1 cellular context compared by ENCODE assay signal in the genomic region with DNA sequence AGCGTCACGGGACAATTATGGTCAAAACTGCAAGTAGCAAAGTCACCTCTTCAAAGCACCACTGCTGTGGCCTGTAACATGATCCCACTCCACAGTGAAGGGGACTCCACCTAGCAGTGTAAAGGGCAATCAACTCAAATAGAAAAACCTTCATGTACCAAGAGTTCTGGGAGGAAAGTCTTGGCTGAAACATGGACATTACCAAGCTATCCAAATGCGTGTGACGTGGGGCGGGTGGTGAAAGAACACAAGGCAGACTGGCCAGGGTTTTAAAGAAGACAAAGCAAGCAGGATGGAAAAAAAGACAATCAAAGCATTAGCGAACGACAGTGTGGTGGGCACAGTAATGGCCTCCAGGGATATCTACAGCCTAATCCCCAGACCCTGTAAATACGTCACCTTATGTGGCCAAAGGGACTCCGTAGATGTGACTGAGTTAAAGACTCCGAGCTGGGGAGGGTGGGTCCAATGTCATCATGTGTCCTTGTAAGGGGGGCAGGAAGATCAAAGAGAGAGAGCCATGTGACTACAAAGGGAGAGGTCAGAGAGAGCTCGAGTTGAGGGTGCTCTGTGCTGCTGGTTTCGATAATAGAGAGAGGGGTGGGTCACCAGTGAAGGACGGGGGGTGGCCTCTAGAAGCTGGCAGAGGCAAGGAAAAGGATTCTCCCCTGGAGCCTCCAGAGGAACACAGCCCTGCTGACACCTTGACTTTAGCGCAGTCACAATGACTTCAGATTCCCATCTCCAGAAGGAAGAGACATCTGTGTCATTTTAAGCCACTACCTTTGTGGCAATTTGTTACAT.
TF ChIP-seq lines count a peak whose summit lies in the region.

No MANE protein-coding gene starts in this region.

TF ChIP-seq in HepG2, 621 proteins besides CTCF, POLR2A, EP300 and RAD21 (continued from another document and continues in another):
- TF ChIP-seq, protein P1, sequence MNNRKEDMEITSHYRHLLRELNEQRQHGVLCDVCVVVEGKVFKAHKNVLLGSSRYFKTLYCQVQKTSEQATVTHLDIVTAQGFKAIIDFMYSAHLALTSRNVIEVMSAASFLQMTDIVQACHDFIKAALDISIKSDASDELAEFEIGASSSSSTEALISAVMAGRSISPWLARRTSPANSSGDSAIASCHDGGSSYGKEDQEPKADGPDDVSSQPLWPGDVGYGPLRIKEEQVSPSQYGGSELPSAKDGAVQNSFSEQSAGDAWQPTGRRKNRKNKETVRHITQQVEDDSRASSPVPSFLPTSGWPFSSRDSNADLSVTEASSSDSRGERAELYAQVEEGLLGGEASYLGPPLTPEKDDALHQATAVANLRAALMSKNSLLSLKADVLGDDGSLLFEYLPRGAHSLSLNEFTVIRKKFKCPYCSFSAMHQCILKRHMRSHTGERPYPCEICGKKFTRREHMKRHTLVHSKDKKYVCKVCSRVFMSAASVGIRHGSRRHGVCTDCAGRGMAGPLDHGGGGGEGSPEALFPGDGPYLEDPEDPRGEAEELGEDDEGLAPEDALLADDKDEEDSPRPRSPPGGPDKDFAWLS (CRISPR knock-in tag; IDR thresholded peaks at IDR 0.05; ENCODE audit: borderline replicate concordance) = no peak
- no peak for TF ChIP-seq ZNF30 (CRISPR knock-in tag; IDR thresholded peaks at IDR 0.05)
- TF ChIP-seq ZNF550 (CRISPR knock-in tag; IDR thresholded peaks at IDR 0.05; ENCODE audit: borderline replicate concordance) = 0 out of 2 replicates have a peak, but pooled peaks have one; percentile 22
- TF ChIP-seq KLF13 (CRISPR knock-in tag; IDR thresholded peaks at IDR 0.05) = no peak
- TF ChIP-seq TAF1 (CRISPR knock-in tag; IDR thresholded peaks at IDR 0.05) = peak; percentile 32; the same call in 1 of the 2 replicates
- TF ChIP-seq, protein P2, sequence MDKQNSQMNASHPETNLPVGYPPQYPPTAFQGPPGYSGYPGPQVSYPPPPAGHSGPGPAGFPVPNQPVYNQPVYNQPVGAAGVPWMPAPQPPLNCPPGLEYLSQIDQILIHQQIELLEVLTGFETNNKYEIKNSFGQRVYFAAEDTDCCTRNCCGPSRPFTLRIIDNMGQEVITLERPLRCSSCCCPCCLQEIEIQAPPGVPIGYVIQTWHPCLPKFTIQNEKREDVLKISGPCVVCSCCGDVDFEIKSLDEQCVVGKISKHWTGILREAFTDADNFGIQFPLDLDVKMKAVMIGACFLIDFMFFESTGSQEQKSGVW (CRISPR knock-in tag; IDR thresholded peaks at IDR 0.05; ENCODE audit: borderline replicate concordance) = no peak
- no peak for TF ChIP-seq ARHGAP35 (CRISPR knock-in tag; IDR thresholded peaks at IDR 0.05; ENCODE audit: borderline replicate concordance)
- no peak for TF ChIP-seq ZNF484 (CRISPR knock-in tag; IDR thresholded peaks at IDR 0.05; ENCODE audit: borderline replicate concordance, low read depth)
- no peak for TF ChIP-seq CEBPB (IDR thresholded peaks at IDR 0.05; ENCODE audit: borderline replicate concordance, low read depth, low read length)
- TF ChIP-seq, protein P3, sequence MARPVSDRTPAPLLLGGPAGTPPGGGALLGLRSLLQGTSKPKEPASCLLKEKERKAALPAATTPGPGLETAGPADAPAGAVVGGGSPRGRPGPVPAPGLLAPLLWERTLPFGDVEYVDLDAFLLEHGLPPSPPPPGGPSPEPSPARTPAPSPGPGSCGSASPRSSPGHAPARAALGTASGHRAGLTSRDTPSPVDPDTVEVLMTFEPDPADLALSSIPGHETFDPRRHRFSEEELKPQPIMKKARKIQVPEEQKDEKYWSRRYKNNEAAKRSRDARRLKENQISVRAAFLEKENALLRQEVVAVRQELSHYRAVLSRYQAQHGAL (CRISPR knock-in tag; IDR thresholded peaks at IDR 0.05; ENCODE audit: not compliant biosample characterization) = no peak
- TF ChIP-seq ZNF572 (CRISPR knock-in tag; IDR thresholded peaks at IDR 0.05) = 0 out of 2 replicates have a peak, but pooled peaks have one; percentile 55
- TF ChIP-seq, protein P4, sequence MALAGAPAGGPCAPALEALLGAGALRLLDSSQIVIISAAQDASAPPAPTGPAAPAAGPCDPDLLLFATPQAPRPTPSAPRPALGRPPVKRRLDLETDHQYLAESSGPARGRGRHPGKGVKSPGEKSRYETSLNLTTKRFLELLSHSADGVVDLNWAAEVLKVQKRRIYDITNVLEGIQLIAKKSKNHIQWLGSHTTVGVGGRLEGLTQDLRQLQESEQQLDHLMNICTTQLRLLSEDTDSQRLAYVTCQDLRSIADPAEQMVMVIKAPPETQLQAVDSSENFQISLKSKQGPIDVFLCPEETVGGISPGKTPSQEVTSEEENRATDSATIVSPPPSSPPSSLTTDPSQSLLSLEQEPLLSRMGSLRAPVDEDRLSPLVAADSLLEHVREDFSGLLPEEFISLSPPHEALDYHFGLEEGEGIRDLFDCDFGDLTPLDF (CRISPR knock-in tag; IDR thresholded peaks at IDR 0.05) = no peak
- no peak for TF ChIP-seq MBD4 (IDR thresholded peaks at IDR 0.05; ENCODE audit: borderline replicate concordance, low read length)
- TF ChIP-seq, protein P5, sequence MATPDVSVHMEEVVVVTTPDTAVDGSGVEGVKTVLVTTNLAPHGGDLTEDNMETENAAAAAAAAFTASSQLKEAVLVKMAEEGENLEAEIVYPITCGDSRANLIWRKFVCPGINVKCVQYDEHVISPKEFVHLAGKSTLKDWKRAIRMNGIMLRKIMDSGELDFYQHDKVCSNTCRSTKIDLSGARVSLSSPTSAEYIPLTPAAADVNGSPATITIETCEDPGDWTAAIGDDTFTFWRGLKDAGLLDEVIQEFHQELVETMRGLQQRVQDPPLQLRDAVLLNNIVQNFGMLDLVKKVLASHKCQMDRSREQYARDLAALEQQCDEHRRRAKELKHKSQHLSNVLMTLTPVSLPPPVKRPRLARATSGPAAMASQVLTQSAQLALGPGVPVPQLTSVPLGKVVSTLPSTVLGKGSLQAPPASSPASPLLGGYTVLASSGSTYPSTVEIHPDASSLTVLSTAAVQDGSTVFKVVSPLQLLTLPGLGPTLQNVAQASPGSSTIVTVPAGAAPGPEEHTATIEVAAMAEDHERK (CRISPR knock-in tag; IDR thresholded peaks at IDR 0.05; ENCODE audit: low read depth) = no peak
- peak; percentile 72 for TF ChIP-seq FOXK1 (CRISPR knock-in tag; IDR thresholded peaks at IDR 0.05; ENCODE audit: borderline replicate concordance, low read depth)
- no peak for TF ChIP-seq NRL (CRISPR knock-in tag; IDR thresholded peaks at IDR 0.05; ENCODE audit: borderline replicate concordance)
- TF ChIP-seq ZNF367 (CRISPR knock-in tag; IDR thresholded peaks at IDR 0.05; ENCODE audit: borderline replicate concordance) = no peak
- TF ChIP-seq, protein P6, sequence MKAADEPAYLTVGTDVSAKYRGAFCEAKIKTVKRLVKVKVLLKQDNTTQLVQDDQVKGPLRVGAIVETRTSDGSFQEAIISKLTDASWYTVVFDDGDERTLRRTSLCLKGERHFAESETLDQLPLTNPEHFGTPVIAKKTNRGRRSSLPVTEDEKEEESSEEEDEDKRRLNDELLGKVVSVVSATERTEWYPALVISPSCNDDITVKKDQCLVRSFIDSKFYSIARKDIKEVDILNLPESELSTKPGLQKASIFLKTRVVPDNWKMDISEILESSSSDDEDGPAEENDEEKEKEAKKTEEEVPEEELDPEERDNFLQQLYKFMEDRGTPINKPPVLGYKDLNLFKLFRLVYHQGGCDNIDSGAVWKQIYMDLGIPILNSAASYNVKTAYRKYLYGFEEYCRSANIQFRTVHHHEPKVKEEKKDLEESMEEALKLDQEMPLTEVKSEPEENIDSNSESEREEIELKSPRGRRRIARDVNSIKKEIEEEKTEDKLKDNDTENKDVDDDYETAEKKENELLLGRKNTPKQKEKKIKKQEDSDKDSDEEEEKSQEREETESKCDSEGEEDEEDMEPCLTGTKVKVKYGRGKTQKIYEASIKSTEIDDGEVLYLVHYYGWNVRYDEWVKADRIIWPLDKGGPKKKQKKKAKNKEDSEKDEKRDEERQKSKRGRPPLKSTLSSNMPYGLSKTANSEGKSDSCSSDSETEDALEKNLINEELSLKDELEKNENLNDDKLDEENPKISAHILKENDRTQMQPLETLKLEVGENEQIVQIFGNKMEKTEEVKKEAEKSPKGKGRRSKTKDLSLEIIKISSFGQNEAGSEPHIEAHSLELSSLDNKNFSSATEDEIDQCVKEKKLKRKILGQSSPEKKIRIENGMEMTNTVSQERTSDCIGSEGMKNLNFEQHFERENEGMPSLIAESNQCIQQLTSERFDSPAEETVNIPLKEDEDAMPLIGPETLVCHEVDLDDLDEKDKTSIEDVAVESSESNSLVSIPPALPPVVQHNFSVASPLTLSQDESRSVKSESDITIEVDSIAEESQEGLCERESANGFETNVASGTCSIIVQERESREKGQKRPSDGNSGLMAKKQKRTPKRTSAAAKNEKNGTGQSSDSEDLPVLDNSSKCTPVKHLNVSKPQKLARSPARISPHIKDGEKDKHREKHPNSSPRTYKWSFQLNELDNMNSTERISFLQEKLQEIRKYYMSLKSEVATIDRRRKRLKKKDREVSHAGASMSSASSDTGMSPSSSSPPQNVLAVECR (CRISPR knock-in tag; IDR thresholded peaks at IDR 0.05; ENCODE audit: borderline replicate concordance) = peak; percentile 81; the same call in 1 of the 2 replicates
- TF ChIP-seq ZNF230 (CRISPR knock-in tag; IDR thresholded peaks at IDR 0.05) = peak; percentile 32; the same call in 1 of the 2 replicates
- 0 out of 2 replicates have a peak, but pooled peaks have one; percentile 38 for TF ChIP-seq RFX5 (IDR thresholded peaks at IDR 0.05; ENCODE audit: low read depth, low read length)
- TF ChIP-seq KLF16 (CRISPR knock-in tag; IDR thresholded peaks at IDR 0.05) = peak in 1 of 2 experiments; percentile 75; a peak in 2 of 4 replicates
- TF ChIP-seq ZBTB7B (CRISPR knock-in tag; IDR thresholded peaks at IDR 0.05) = peak; percentile 90
- no peak for TF ChIP-seq ZNF879 (CRISPR knock-in tag; IDR thresholded peaks at IDR 0.05)
- no peak for TF ChIP-seq U2AF2 (IDR thresholded peaks at IDR 0.05; ENCODE audit: low read depth, low read length)
- peak; percentile 38; the same call in 1 of the 2 replicates for TF ChIP-seq ATF7 (IDR thresholded peaks at IDR 0.05)
- TF ChIP-seq ATF7 (CRISPR knock-in tag; IDR thresholded peaks at IDR 0.05) = peak; percentile 63; the same call in 1 of the 2 replicates
- peak; percentile 78 for TF ChIP-seq HNF4A (CRISPR knock-in tag; IDR thresholded peaks at IDR 0.05)
- TF ChIP-seq POLR2G (IDR thresholded peaks at IDR 0.05; ENCODE audit: low read depth, low read length) = peak; percentile 72
- TF ChIP-seq, protein P7, sequence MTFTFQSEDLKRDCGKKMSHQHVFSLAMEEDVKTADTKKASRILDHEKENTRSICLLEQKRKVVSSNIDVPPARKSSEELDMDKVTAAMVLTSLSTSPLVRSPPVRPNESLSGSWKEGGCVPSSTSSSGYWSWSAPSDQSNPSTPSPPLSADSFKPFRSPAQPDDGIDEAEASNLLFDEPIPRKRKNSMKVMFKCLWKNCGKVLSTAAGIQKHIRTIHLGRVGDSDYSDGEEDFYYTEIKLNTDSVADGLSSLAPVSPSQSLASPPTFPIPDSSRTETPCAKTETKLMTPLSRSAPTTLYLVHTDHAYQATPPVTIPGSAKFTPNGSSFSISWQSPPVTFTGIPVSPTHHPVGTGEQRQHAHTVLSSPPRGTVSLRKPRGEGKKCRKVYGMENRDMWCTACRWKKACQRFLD (CRISPR knock-in tag; IDR thresholded peaks at IDR 0.05; ENCODE audit: borderline replicate concordance) = no peak
- TF ChIP-seq YY1 (IDR thresholded peaks at IDR 0.05; ENCODE audit: insufficient read depth, insufficient replicate concordance, low read depth, low read length) = peak; percentile 60
- TF ChIP-seq, protein P8, sequence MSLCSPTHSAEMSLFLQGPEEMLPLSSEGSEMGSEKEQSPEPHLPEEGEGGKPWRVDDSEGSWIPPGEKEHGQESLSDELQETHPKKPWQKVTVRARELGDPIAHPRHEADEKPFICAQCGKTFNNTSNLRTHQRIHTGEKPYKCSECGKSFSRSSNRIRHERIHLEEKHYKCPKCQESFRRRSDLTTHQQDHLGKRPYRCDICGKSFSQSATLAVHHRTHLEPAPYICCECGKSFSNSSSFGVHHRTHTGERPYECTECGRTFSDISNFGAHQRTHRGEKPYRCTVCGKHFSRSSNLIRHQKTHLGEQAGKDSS (CRISPR knock-in tag; IDR thresholded peaks at IDR 0.05; ENCODE audit: borderline replicate concordance, low read depth) = no peak
- TF ChIP-seq BRD4 (CRISPR knock-in tag; IDR thresholded peaks at IDR 0.05) = peak; percentile 90
- TF ChIP-seq, protein P9, sequence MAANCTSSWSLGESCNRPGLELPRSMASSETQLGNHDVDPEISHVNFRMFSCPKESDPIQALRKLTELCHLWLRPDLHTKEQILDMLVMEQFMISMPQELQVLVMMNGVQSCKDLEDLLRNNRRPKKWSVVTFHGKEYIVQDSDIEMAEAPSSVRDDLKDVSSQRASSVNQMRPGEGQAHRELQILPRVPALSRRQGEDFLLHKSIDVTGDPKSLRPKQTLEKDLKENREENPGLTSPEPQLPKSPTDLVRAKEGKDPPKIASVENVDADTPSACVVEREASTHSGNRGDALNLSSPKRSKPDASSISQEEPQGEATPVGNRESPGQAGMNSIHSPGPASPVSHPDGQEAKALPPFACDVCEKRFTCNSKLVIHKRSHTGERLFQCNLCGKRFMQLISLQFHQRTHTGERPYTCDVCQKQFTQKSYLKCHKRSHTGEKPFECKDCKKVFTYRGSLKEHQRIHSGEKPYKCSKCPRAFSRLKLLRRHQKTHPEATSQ (CRISPR knock-in tag; IDR thresholded peaks at IDR 0.05; ENCODE audit: borderline replicate concordance) = 0 out of 2 replicates have a peak, but pooled peaks have one; percentile 50
- TF ChIP-seq ZC3H13 (CRISPR knock-in tag; IDR thresholded peaks at IDR 0.05) = no peak
- TF ChIP-seq PPARG (CRISPR knock-in tag; conservative IDR thresholded peaks at IDR 0.05) = 0 out of 2 replicates have a peak, but pooled peaks have one; percentile 32
- TF ChIP-seq ZFP36 (IDR thresholded peaks at IDR 0.05; ENCODE audit: borderline replicate concordance, low read depth, low read length, partially characterized antibody) = no peak
- TF ChIP-seq, protein P10, sequence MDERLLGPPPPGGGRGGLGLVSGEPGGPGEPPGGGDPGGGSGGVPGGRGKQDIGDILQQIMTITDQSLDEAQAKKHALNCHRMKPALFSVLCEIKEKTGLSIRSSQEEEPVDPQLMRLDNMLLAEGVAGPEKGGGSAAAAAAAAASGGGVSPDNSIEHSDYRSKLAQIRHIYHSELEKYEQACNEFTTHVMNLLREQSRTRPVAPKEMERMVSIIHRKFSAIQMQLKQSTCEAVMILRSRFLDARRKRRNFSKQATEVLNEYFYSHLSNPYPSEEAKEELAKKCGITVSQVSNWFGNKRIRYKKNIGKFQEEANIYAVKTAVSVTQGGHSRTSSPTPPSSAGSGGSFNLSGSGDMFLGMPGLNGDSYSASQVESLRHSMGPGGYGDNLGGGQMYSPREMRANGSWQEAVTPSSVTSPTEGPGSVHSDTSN (CRISPR knock-in tag; IDR thresholded peaks at IDR 0.05) = no peak
- no peak for TF ChIP-seq NCOA1 (CRISPR knock-in tag; IDR thresholded peaks at IDR 0.05)
- TF ChIP-seq, protein P11, sequence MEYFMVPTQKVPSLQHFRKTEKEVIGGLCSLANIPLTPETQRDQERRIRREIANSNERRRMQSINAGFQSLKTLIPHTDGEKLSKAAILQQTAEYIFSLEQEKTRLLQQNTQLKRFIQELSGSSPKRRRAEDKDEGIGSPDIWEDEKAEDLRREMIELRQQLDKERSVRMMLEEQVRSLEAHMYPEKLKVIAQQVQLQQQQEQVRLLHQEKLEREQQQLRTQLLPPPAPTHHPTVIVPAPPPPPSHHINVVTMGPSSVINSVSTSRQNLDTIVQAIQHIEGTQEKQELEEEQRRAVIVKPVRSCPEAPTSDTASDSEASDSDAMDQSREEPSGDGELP (IDR thresholded peaks at IDR 0.05; ENCODE audit: borderline replicate concordance, low read depth) = peak; percentile 66; the same call in 1 of the 2 replicates
- TF ChIP-seq MXI1 (IDR thresholded peaks at IDR 0.05; ENCODE audit: borderline replicate concordance, low read depth, low read length) = peak; percentile 51; the same call in 1 of the 3 replicates
- no peak for TF ChIP-seq RBAK (CRISPR knock-in tag; IDR thresholded peaks at IDR 0.05)
- no peak for TF ChIP-seq JUND (CRISPR knock-in tag; IDR thresholded peaks at IDR 0.05)
